2 cellular contexts compared by ENCODE assay signal in the genomic region with DNA sequence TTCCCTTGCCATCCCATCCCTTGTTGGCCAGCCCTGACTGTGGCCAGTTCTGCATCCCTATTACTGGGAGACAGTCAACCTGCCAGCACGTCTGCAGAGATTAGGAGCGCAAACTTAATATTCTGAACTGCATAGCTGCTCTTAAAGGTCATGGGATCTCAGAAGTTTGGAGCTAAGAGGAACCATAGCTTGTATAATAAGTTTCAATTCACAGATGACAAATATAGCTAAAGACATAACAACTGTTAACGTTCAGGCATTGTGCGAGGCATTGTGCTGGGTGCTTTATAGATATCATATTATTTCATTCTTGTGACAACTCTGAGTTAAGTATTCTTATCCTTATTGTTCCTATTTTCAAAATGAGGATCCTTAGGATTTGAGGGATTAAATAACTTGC.
TF ChIP-seq lines count a peak whose summit lies in the region.

No MANE protein-coding gene starts in this region.

TF ChIP-seq in liver, 16 proteins besides CTCF, POLR2A, EP300 and RAD21:
- TF ChIP-seq, protein P1, sequence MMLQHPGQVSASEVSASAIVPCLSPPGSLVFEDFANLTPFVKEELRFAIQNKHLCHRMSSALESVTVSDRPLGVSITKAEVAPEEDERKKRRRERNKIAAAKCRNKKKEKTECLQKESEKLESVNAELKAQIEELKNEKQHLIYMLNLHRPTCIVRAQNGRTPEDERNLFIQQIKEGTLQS (IDR thresholded peaks at IDR 0.05) = no peak
- TF ChIP-seq HNF4G (IDR thresholded peaks at IDR 0.05) (no peak), JUND (IDR thresholded peaks at IDR 0.05) (no peak), HNF4A (conservative IDR thresholded peaks at IDR 0.05) (no peak)

TF ChIP-seq in HepG2, 621 proteins besides CTCF, POLR2A, EP300 and RAD21:
- TF ChIP-seq, protein P2, sequence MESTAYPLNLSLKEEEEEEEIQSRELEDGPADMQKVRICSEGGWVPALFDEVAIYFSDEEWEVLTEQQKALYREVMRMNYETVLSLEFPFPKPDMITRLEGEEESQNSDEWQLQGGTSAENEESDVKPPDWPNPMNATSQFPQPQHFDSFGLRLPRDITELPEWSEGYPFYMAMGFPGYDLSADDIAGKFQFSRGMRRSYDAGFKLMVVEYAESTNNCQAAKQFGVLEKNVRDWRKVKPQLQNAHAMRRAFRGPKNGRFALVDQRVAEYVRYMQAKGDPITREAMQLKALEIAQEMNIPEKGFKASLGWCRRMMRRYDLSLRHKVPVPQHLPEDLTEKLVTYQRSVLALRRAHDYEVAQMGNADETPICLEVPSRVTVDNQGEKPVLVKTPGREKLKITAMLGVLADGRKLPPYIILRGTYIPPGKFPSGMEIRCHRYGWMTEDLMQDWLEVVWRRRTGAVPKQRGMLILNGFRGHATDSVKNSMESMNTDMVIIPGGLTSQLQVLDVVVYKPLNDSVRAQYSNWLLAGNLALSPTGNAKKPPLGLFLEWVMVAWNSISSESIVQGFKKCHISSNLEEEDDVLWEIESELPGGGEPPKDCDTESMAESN (CRISPR knock-in tag; conservative IDR thresholded peaks at IDR 0.05) = no peak
